8 cellular contexts compared by ENCODE assay signal in genomic region chr2:96305091-96305978, GRCh38. TPM values are rescaled to one million over a fixed set of nuclear protein-coding genes. Genes with fewer than 3 reads are reported as not detected.
A peak's percentile ranks its signal among the peaks of the same experiment; 100 is the strongest.
DNase-seq lines count a peak whose midpoint lies in the region; ATAC-seq and TF ChIP-seq lines count a peak whose summit lies in the region.

Gene SNRNP200 (minus strand): TSS chr2:96305546. CDS start chr2:96305437, 109 bp downstream.

- no peaks in the 10 kb centered on the region; the same call in 1 of the 2 replicates for H3K4me1 ChIP-seq in BE2C

- peak; percentile 66 for ATAC-seq in HG03457 (IDR thresholded peaks at IDR 0.05; ENCODE audit: unreplicated experiment)
- ATAC-seq in activated CD4-positive, alpha-beta T cell treated with anti-CD3 and anti-CD28 coated beads for 36 hours, result peak; percentile 97

- H3K27me3 Mint-ChIP-seq in activated CD4-positive, alpha-beta T cell treated with anti-CD3 and anti-CD28 coated beads for 36 hours, result no peaks in the 10 kb centered on the region
- no peaks in the 10 kb centered on the region for H3K27me3 Mint-ChIP-seq in chondrocyte (ENCODE audit: low read depth)

- H3K4me3 ChIP-seq in BE2C (ENCODE audit: low read depth, low read length), result peak within 1 kb of the TSS; percentile 97

- intact Hi-C loops in activated CD4-positive, alpha-beta T cell treated with anti-CD3 and anti-CD28 coated beads for 36 hours (cut with DNase I, micrococcal nuclease), result loop anchor here (1.0 to 5.0 kb wide), 12 partner anchors 16 to 511 kb away; partner anchors contain the start of genes CIAO1 (in 2 of the 2), CNNM3 (in 1 of the 2), DUSP2 (in 1 of the 2) and KANSL3 (in 1 of the 2)

- peak within 1 kb of the TSS; percentile 99 for H3K27ac Mint-ChIP-seq in activated CD4-positive, alpha-beta T cell treated with anti-CD3 and anti-CD28 coated beads for 36 hours
- H3K27ac Mint-ChIP-seq in chondrocyte (ENCODE audit: unreplicated experiment), result peak within 1 kb of the TSS; percentile 96

- H3K9me3 ChIP-seq in BE2C, result no peaks in the 10 kb centered on the region

- peaks cover 46% of the 10 kb centered on the region for H3K4me1 Mint-ChIP-seq in activated CD4-positive, alpha-beta T cell treated with anti-CD3 and anti-CD28 coated beads for 36 hours
- H3K4me1 Mint-ChIP-seq in chondrocyte (ENCODE audit: low read depth), result peaks cover 36% of the 10 kb centered on the region

- DNase-seq in BE2C, result peak; percentile 84
- peak; percentile 71 for DNase-seq in GM19240 (ENCODE audit: insufficient read length, low spot score)
- peak; percentile 26 for DNase-seq in NCI-H524 treated with DMSO at 0.1 percent for 48 hours (lab: John Stamatoyannopoulos, UW)
- peak; percentile 96 for DNase-seq in activated CD4-positive, alpha-beta T cell treated with anti-CD3 and anti-CD28 coated beads for 36 hours
- peak; percentile 90 for DNase-seq in chondrocyte (ENCODE audit: low spot score)
- DNase-seq in kidney glomerular epithelial cell (lab: John Stamatoyannopoulos, UW), result peak; percentile 60
- peak; percentile 88 to 89 for DNase-seq in stimulated activated CD4-positive, alpha-beta T cell treated with anti-CD3 and anti-CD28 coated beads, Interleukin-15, amount 100 ng/mL, for 48 hours (ENCODE audit: low read depth in 2 of 2)

- H3K27me3 ChIP-seq in BE2C, result no peaks in the 10 kb centered on the region

- peak within 1 kb of the TSS; percentile 100 for H3K4me3 Mint-ChIP-seq in activated CD4-positive, alpha-beta T cell treated with anti-CD3 and anti-CD28 coated beads for 36 hours
- peak within 1 kb of the TSS; percentile 99 for H3K4me3 Mint-ChIP-seq in chondrocyte (ENCODE audit: unreplicated experiment)

- H3K9me3 Mint-ChIP-seq in activated CD4-positive, alpha-beta T cell treated with anti-CD3 and anti-CD28 coated beads for 36 hours (ENCODE audit: low read depth), result no peaks in the 10 kb centered on the region
- H3K9me3 Mint-ChIP-seq in chondrocyte (ENCODE audit: low read depth), result no peaks in the 10 kb centered on the region

- peaks cover 41% of the 10 kb centered on the region for H3K36me3 Mint-ChIP-seq in activated CD4-positive, alpha-beta T cell treated with anti-CD3 and anti-CD28 coated beads for 36 hours (ENCODE audit: low read depth)
- H3K36me3 Mint-ChIP-seq in chondrocyte (ENCODE audit: low read depth), result peaks cover 19% of the 10 kb centered on the region

- POLR2A ChIA-PET in activated CD4-positive, alpha-beta T cell treated with anti-CD3 and anti-CD28 coated beads for 36 hours (lab: Charles Lee), result interaction anchor here (1.6 kb wide), 1 partner anchor 16 kb away, joined by 7 read pairs; no protein-coding TSS in a partner anchor

- TF ChIP-seq CTCF in BE2C (IDR thresholded peaks at IDR 0.05; ENCODE audit: low read depth, low read length), result no peak
- no peak for TF ChIP-seq CTCF in chondrocyte (IDR thresholded peaks at IDR 0.05)

- CTCF ChIA-PET in activated CD4-positive, alpha-beta T cell treated with anti-CD3 and anti-CD28 coated beads for 36 hours (lab: Charles Lee), result interaction anchor here (0.6 to 1.7 kb wide), 8 partner anchors 15 to 252 kb away, joined by 3 to 7 read pairs (median 3); partner anchors contain the start of gene ITPRIPL1

- H3K36me3 ChIP-seq in BE2C, result peaks cover 31% of the 10 kb centered on the region

RNA-seq across cellular contexts. Expression of gene SNRNP200, which starts in this region (rescaled TPM):
- 297 TPM for polyA plus RNA-seq in BE2C (2012; ENCODE audit: insufficient read depth, insufficient read length, low read depth)
- total RNA-seq in activated CD4-positive, alpha-beta T cell treated with anti-CD3 and anti-CD28 coated beads for 36 hours, result 100 to 1,000 TPM; 176 to 198 TPM
- 77.8 to 101 TPM (median 82.6 TPM) in 3 replicates for total RNA-seq in chondrocyte

Comparison
In these comparisons a context has a peak if more than half of its experiments do, and no peak if none do; other contexts are left out.
1. Peak in every context shown above with its lines: DNase-seq, ATAC-seq and H3K4me3 ChIP-seq.
2. DNase-seq: peak in every context shown above with its lines; median percentile 96 in activated CD4-positive, alpha-beta T cell treated with anti-CD3 and anti-CD28 coated beads for 36 hours; 90 in chondrocyte; 88 in stimulated activated CD4-positive, alpha-beta T cell treated with anti-CD3 and anti-CD28 coated beads, Interleukin-15, amount 100 ng/mL, for 48 hours; 84 in BE2C; 71 in GM19240; 60 in kidney glomerular epithelial cell; 26 in NCI-H524 treated with DMSO at 0.1 percent for 48 hours.